Comparison of ENCODE assay signal across 11 cellular contexts in genomic region chr10:23325132-23325531, GRCh38. TPM values are rescaled to one million over a fixed set of nuclear protein-coding genes. Genes with fewer than 3 reads are reported as not detected.
DNase-seq lines count a peak whose midpoint lies in the region; ATAC-seq lines count a peak whose summit lies in the region.
"Had no signal": no experiment of that assay in that cellular context is flagged by ENCODE, and none has a peak within 500 bp of the region (broad histone marks: within the 10 kb centered on the region; RNA-seq: fewer than 3 reads in every experiment).

No MANE protein-coding gene starts in this region.

- no peak overlapping the region for H3K4me3 Mint-ChIP-seq in activated CD4-positive, alpha-beta T cell treated with anti-CD3 and anti-CD28 coated beads, Interleukin-2, amount 10 ng/mL, durations not matched to agents 24 days and 14 days
- H3K4me3 Mint-ChIP-seq: brain had no signal

- ATAC-seq in GM21360 (IDR thresholded peaks at IDR 0.05; ENCODE audit: unreplicated experiment): peak; percentile 59
- ATAC-seq in HG03135 (IDR thresholded peaks at IDR 0.05; ENCODE audit: unreplicated experiment): peak; percentile 90
- peak; percentile 84 for ATAC-seq in left ventricle myocardium superior

- intact Hi-C loops in activated CD4-positive, alpha-beta T cell treated with anti-CD3 and anti-CD28 coated beads, Interleukin-2, amount 10 ng/mL, durations not matched to agents 24 days and 14 days (cut with micrococcal nuclease): no loop called here
- intact Hi-C loops in left ventricle myocardium superior (cut with micrococcal nuclease): no loop called here

- H3K4me1 Mint-ChIP-seq in activated CD4-positive, alpha-beta T cell treated with anti-CD3 and anti-CD28 coated beads, Interleukin-2, amount 10 ng/mL, durations not matched to agents 24 days and 14 days: peaks cover 4% of the 10 kb centered on the region
- H3K4me1 Mint-ChIP-seq: brain had no signal

- no peaks in the 10 kb centered on the region for H3K27me3 Mint-ChIP-seq in activated CD4-positive, alpha-beta T cell treated with anti-CD3 and anti-CD28 coated beads, Interleukin-2, amount 10 ng/mL, durations not matched to agents 24 days and 14 days

- no peaks in the 10 kb centered on the region for H3K9me3 Mint-ChIP-seq in activated CD4-positive, alpha-beta T cell treated with anti-CD3 and anti-CD28 coated beads, Interleukin-2, amount 10 ng/mL, durations not matched to agents 24 days and 14 days

- H3K36me3 Mint-ChIP-seq in activated CD4-positive, alpha-beta T cell treated with anti-CD3 and anti-CD28 coated beads, Interleukin-2, amount 10 ng/mL, durations not matched to agents 24 days and 14 days (ENCODE audit: low read depth): no peaks in the 10 kb centered on the region
- H3K36me3 Mint-ChIP-seq: brain had no signal

- H3K27ac Mint-ChIP-seq in activated CD4-positive, alpha-beta T cell treated with anti-CD3 and anti-CD28 coated beads, Interleukin-2, amount 10 ng/mL, durations not matched to agents 24 days and 14 days: no peak overlapping the region
- H3K27ac Mint-ChIP-seq: brain had no signal

- DNase-seq in activated CD4-positive, alpha-beta T cell treated with anti-CD3 and anti-CD28 coated beads, Interleukin-2, amount 10 ng/mL, durations not matched to agents 24 days and 14 days: peak; percentile 76
- DNase-seq in activated CD4-positive, alpha-beta T cell treated with anti-CD3 and anti-CD28 coated beads, Interleukin-2, amount 50 U/mL, for 4 hours: no peak
- no peak for DNase-seq in left ventricle myocardium superior
- no peak for DNase-seq in DMS79 treated with DMSO at 0.1 percent for 48 hours (lab: John Stamatoyannopoulos, UW)
- DNase-seq in dedifferentiated amniotic fluid mesenchymal stem cell (ENCODE audit: extremely low spot score): no peak
- no peak for DNase-seq in putamen (ENCODE audit: low spot score)
- DNase-seq: midbrain, NCI-H1694 treated with DMSO at 0.1 percent for 48 hours had no signal

RNA-seq across cellular contexts. Expression of gene C10orf67, which starts 19.5 kb away (rescaled TPM):
- 0.07 and 0.16 TPM in 2 replicates for total RNA-seq in activated CD4-positive, alpha-beta T cell treated with anti-CD3 and anti-CD28 coated beads, Interleukin-2, amount 10 ng/mL, durations not matched to agents 24 days and 14 days
- 0.62 TPM for total RNA-seq in left ventricle myocardium superior
